28 cellular contexts compared by ENCODE assay signal in genomic region chr1:208807446-208808117, GRCh38.
DNase-seq lines count a peak whose midpoint lies in the region; ATAC-seq and TF ChIP-seq lines count a peak whose summit lies in the region.
"Had no signal": no experiment of that assay in that cellular context is flagged by ENCODE, and none has a peak within 500 bp of the region (broad histone marks: within the 10 kb centered on the region; RNA-seq: fewer than 3 reads in every experiment).

No MANE protein-coding gene starts in this region.

- H3K4me3 ChIP-seq in SK-N-SH (ENCODE audit: low read depth in 2 of 2, low read length in 1 of 2) (no peak overlapping the region), suprapubic skin (no peak overlapping the region), A673 (ENCODE audit: low read depth, low read length, poor library complexity, severe bottlenecking) (no peak overlapping the region)
- H3K4me3 ChIP-seq: BLaER1, hepatocyte, stomach had no signal

- H3F3A ChIP-seq in SK-N-SH (replicated peaks; ENCODE audit: insufficient read depth), result no peaks in the 10 kb centered on the region

- TF ChIP-seq RAD21 in SK-N-SH (IDR thresholded peaks at IDR 0.05; ENCODE audit: low read length), result no peak

- TF ChIP-seq EP300 in SK-N-SH (IDR thresholded peaks at IDR 0.05; ENCODE audit: borderline replicate concordance in 1 of 2, low read depth in 1 of 2, low read length in 1 of 2) (no peak), suprapubic skin (IDR thresholded peaks at IDR 0.05) (no peak)

- no peaks in the 10 kb centered on the region for H3K36me3 ChIP-seq in SK-N-SH (replicated peaks in 1 of 2; ENCODE audit: control insufficient read depth in 1 of 2, insufficient read depth in 2 of 2, low read length in 1 of 2)
- no peaks in the 10 kb centered on the region for H3K36me3 ChIP-seq in suprapubic skin
- H3K36me3 ChIP-seq in A673 (ENCODE audit: insufficient read depth, low read length, poor library complexity, severe bottlenecking), result no peaks in the 10 kb centered on the region
- H3K36me3 ChIP-seq: BLaER1, stomach, WERI-Rb-1 had no signal

- no peak overlapping the region for H3K27ac Mint-ChIP-seq in stimulated activated memory B cell treated with anti-CD40 and anti-IgM and Interleukin-4, amounts not matched to agents 10 μg/mL and 1 μg/mL and 100 μg/mL, for 72 hours
- H3K27ac Mint-ChIP-seq: activated naive CD4-positive, alpha-beta T cell treated with anti-CD3 and anti-CD28 coated beads for 36 hours; IgD-negative memory B cell; natural killer cell had no signal

- no peak for DNase-seq in SK-N-SH
- DNase-seq in SKM-1 treated with dmso at 0.1 percent for 144 hours (lab: John Stamatoyannopoulos, UW; ENCODE audit: unreplicated experiment), result peak; percentile 71
- peak; percentile 3 for DNase-seq in glomerular visceral epithelial cell (ENCODE audit: extremely low spot score)
- DNase-seq in suprapubic skin (ENCODE audit: low spot score in 2 of 2), result no peak
- DNase-seq in stimulated activated CD4-positive, alpha-beta T cell treated with anti-CD3 and anti-CD28 coated beads, Interleukin-15, amount 100 ng/mL, for 24 hours, result no peak
- DNase-seq in A673 (ENCODE audit: low spot score), result no peak
- DNase-seq: activated CD4-positive, alpha-beta T cell treated with anti-CD3 and anti-CD28 coated beads, Interleukin-2, amount 50 U/mL, for 48 hours; activated naive CD4-positive, alpha-beta T cell treated with anti-CD3 and anti-CD28 coated beads for 36 hours; activated T-cell treated with anti-CD3 and anti-CD28 coated beads for 4 hours; effector CD4-positive, alpha-beta T cell; H7; kidney; mesendoderm; natural killer cell; NCI-H1048; NCI-H2081 treated with DMSO at 0.1 percent for 48 hours; NCI-H524 treated with DMSO at 0.1 percent for 48 hours; stimulated activated CD4-positive, alpha-beta T cell treated with anti-CD3 and anti-CD28 coated beads, Interleukin-4, amount 100 ng/mL, for 1 hour; stomach; T-helper 1 cell; WERI-Rb-1 had no signal

- no peaks in the 10 kb centered on the region for H3K27me3 ChIP-seq in SK-N-SH (ENCODE audit: insufficient read depth)
- no peaks in the 10 kb centered on the region for H3K27me3 ChIP-seq in suprapubic skin
- peaks cover 1% of the 10 kb centered on the region for H3K27me3 ChIP-seq in A673 (replicated peaks; ENCODE audit: insufficient read depth, low read depth, low read length, poor library complexity)
- H3K27me3 ChIP-seq: BLaER1, hepatocyte, stomach had no signal

- H3K4me1 Mint-ChIP-seq in stimulated activated memory B cell treated with anti-CD40 and anti-IgM and Interleukin-4, amounts not matched to agents 10 μg/mL and 1 μg/mL and 100 μg/mL, for 72 hours, result no peaks in the 10 kb centered on the region
- H3K4me1 Mint-ChIP-seq: IgD-negative memory B cell, natural killer cell had no signal

- CTCF ChIA-PET in SK-N-SH (lab: Yijun Ruan, JAX) (interaction anchor here (1.0 kb wide), 1 partner anchor 8 kb away, joined by 3 read pairs; no protein-coding TSS in a partner anchor), A673 (lab: Charles Lee) (no interaction called here)

- no peak overlapping the region for H3K4me3 Mint-ChIP-seq in stimulated activated memory B cell treated with anti-CD40 and anti-IgM and Interleukin-4, amounts not matched to agents 10 μg/mL and 1 μg/mL and 100 μg/mL, for 72 hours
- H3K4me3 Mint-ChIP-seq: activated naive CD4-positive, alpha-beta T cell treated with anti-CD3 and anti-CD28 coated beads for 36 hours; IgD-negative memory B cell; natural killer cell had no signal

- no peak for TF ChIP-seq POLR2A in suprapubic skin (IDR thresholded peaks at IDR 0.05)

- no peaks in the 10 kb centered on the region for H3K9me2 ChIP-seq in SK-N-SH

- 33% methylated on average over 3 of the region's 4 CpGs for WGBS in SK-N-SH (ENCODE audit: low lambda C conversion rate)
- WGBS in suprapubic skin, result 41% methylated on average over 4 of the region's 4 CpGs

- no peak overlapping the region for H2AFZ ChIP-seq in SK-N-SH (ENCODE audit: low read depth)
- H2AFZ ChIP-seq: hepatocyte, parathyroid adenoma had no signal

- intact Hi-C loops in A673 (cut with micrococcal nuclease; ENCODE audit: unreplicated experiment), result no loop called here

- no peaks in the 10 kb centered on the region for H3K36me3 Mint-ChIP-seq in stimulated activated memory B cell treated with anti-CD40 and anti-IgM and Interleukin-4, amounts not matched to agents 10 μg/mL and 1 μg/mL and 100 μg/mL, for 72 hours
- H3K36me3 Mint-ChIP-seq: IgD-negative memory B cell, natural killer cell had no signal

- H3K27ac ChIP-seq in SK-N-SH (ENCODE audit: low read depth in 2 of 2, low read length in 1 of 2), result no peak overlapping the region
- peak overlapping the region; percentile 58 for H3K27ac ChIP-seq in suprapubic skin
- H3K27ac ChIP-seq in A673 (ENCODE audit: low read depth, low read length, poor library complexity, severe bottlenecking), result no peak overlapping the region
- H3K27ac ChIP-seq: 22Rv1, BLaER1, hepatocyte, parathyroid adenoma, stomach, WERI-Rb-1 had no signal

- no peak for TF ChIP-seq CTCF in SK-N-SH (IDR thresholded peaks at IDR 0.05)
- no peak for TF ChIP-seq CTCF in suprapubic skin (IDR thresholded peaks at IDR 0.05)
- TF ChIP-seq CTCF in A673 (conservative IDR thresholded peaks at IDR 0.05; ENCODE audit: low read depth, low read length), result no peak

- H3K9me3 ChIP-seq in SK-N-SH (no peaks in the 10 kb centered on the region), suprapubic skin (no peaks in the 10 kb centered on the region), A673 (ENCODE audit: low read depth, low read length, poor library complexity, severe bottlenecking) (no peaks in the 10 kb centered on the region)
- H3K9me3 ChIP-seq: BLaER1 had no signal

- no peak overlapping the region for H3K4me2 ChIP-seq in SK-N-SH
- H3K4me2 ChIP-seq: BLaER1, hepatocyte had no signal

- peak; percentile 47; the same call in 2 of the 3 replicates for ATAC-seq in SK-N-SH treated with all-trans-retinoic acid at 6 μM for 48 hours
- no peak for ATAC-seq in stimulated activated memory B cell treated with anti-CD40 and anti-IgM and Interleukin-4, amounts not matched to agents 10 μg/mL and 1 μg/mL and 100 μg/mL, for 72 hours
- ATAC-seq: natural killer cell had no signal

- no TSS peak for BruUV-seq in A673 (replicated peaks; lab: Mats Ljungman, UMichigan)

- POLR2A ChIA-PET in SK-N-SH (lab: Yijun Ruan, JAX) (no interaction called here), A673 (lab: Charles Lee; ENCODE audit: low non-redundant PET) (no interaction called here)

- peaks cover 12% of the 10 kb centered on the region for H3K27me3 Mint-ChIP-seq in stimulated activated memory B cell treated with anti-CD40 and anti-IgM and Interleukin-4, amounts not matched to agents 10 μg/mL and 1 μg/mL and 100 μg/mL, for 72 hours

- no peak overlapping the region for H3K9ac ChIP-seq in SK-N-SH
- H3K9ac ChIP-seq: BLaER1, parathyroid adenoma had no signal

- H3K9me3 Mint-ChIP-seq in stimulated activated memory B cell treated with anti-CD40 and anti-IgM and Interleukin-4, amounts not matched to agents 10 μg/mL and 1 μg/mL and 100 μg/mL, for 72 hours, result peaks cover 10% of the 10 kb centered on the region

- H3K4me1 ChIP-seq in SK-N-SH (ENCODE audit: control insufficient read depth in 1 of 2, insufficient read depth in 2 of 2, low read depth in 1 of 2, low read length in 1 of 2), result peaks cover 0 to 5% of the 10 kb centered on the region in 2 experiments; a peak in 1 of 4 replicates
- H3K4me1 ChIP-seq in suprapubic skin, result peaks cover 26% of the 10 kb centered on the region
- H3K4me1 ChIP-seq in A673 (ENCODE audit: insufficient read depth, low read length, poor library complexity, severe bottlenecking), result no peaks in the 10 kb centered on the region
- H3K4me1 ChIP-seq: BLaER1, parathyroid adenoma, stomach had no signal

- no peaks in the 10 kb centered on the region for H3K79me2 ChIP-seq in SK-N-SH (ENCODE audit: insufficient read depth)
- H3K79me2 ChIP-seq: hepatocyte, parathyroid adenoma had no signal

- H4K20me1 ChIP-seq in SK-N-SH (ENCODE audit: insufficient read depth), result no peaks in the 10 kb centered on the region
- H4K20me1 ChIP-seq: BLaER1 had no signal

TF ChIP-seq in SK-N-SH treated with all-trans-retinoic acid at 6 μM for 48 hours, 23 proteins besides CTCF, POLR2A, EP300 and RAD21:
- TF ChIP-seq RARB (CRISPR knock-in tag; IDR thresholded peaks at IDR 0.05) (no peak), ZNF565 (CRISPR knock-in tag; conservative IDR thresholded peaks at IDR 0.05; ENCODE audit: low read depth) (no peak), ZC3H10 (CRISPR knock-in tag; IDR thresholded peaks at IDR 0.05) (no peak), BACH2 (CRISPR knock-in tag; IDR thresholded peaks at IDR 0.05; ENCODE audit: borderline replicate concordance) (no peak), TOX (CRISPR knock-in tag; IDR thresholded peaks at IDR 0.05; ENCODE audit: borderline replicate concordance) (no peak), TCF4 (CRISPR knock-in tag; IDR thresholded peaks at IDR 0.05; ENCODE audit: borderline replicate concordance) (no peak), SNAI2 (CRISPR knock-in tag; IDR thresholded peaks at IDR 0.05) (no peak)

TF ChIP-seq in SK-N-SH, 30 proteins besides CTCF, POLR2A, EP300 and RAD21 (continues in another document):
- no peak for TF ChIP-seq SMC3 (IDR thresholded peaks at IDR 0.05; ENCODE audit: low read depth, low read length)
- TF ChIP-seq RXRA (IDR thresholded peaks at IDR 0.05; ENCODE audit: borderline replicate concordance, low read depth), result no peak
- no peak for TF ChIP-seq GATA2 (CRISPR knock-in tag; IDR thresholded peaks at IDR 0.05)
- TF ChIP-seq IRF3 (IDR thresholded peaks at IDR 0.05; ENCODE audit: low read depth, low read length), result no peak
- no peak for TF ChIP-seq USF2 (IDR thresholded peaks at IDR 0.05; ENCODE audit: borderline replicate concordance, low read depth, low read length)
- no peak for TF ChIP-seq SIN3A (IDR thresholded peaks at IDR 0.05; ENCODE audit: borderline replicate concordance, low read depth, low read length)
- TF ChIP-seq NFIC (IDR thresholded peaks at IDR 0.05; ENCODE audit: borderline replicate concordance), result no peak
- no peak for TF ChIP-seq RCOR1 (IDR thresholded peaks at IDR 0.05; ENCODE audit: low read length)

Comparison
In these comparisons a context has a peak if more than half of its experiments do, and no peak if none do; other contexts are left out.
1. DNase-seq: peak in SKM-1 treated with dmso at 0.1 percent for 144 hours (single experiment) and glomerular visceral epithelial cell (single experiment); none in SK-N-SH (single experiment), suprapubic skin (0 of 2), stimulated activated CD4-positive, alpha-beta T cell treated with anti-CD3 and anti-CD28 coated beads, Interleukin-15, amount 100 ng/mL, for 24 hours (single experiment) and A673 (single experiment).